ENCODE assay signal across 8 cellular contexts in the genomic region with DNA sequence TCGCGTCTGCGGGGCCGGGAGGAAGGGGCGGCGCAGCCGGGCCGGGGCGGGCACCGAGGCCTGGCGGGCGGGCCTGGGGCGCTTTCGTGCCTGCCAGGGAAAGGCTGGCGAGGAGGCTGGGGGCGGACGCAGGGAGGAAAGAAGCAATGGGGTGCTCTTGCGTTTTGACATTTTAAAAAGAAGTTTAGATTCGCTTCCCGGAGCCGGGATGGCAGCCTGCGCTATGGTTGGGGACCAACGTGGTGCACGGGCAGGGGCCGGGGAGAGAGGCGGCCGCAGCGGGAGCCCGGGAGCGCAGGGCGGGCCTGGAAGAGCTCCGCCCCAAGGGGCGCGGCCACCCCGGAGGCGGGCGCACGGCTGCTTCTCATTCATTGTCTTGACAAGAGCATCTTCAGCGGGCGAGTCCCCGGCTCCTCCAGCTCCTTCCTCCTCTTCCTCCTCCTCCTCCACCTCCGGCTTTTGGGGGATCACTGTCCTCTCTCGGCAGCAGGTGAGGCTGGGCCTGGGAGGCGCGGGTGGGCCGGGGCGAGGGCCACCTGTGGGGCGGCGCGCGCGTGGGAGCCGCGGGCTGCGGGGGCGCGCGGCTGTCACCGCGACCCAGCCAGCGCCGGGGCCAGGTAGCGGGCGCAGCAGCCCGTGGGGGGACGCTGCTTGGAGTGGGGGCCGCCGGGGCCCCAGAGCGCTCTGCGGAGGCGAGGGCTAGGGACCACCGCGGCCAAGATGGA. TPM values are rescaled to one million over a fixed set of nuclear protein-coding genes. Genes with fewer than 3 reads are reported as not detected.
DNase-seq lines count a peak whose midpoint lies in the region; ATAC-seq and TF ChIP-seq lines count a peak whose summit lies in the region.

A gene (plus strand): TSS at position 367 of the 725 bp plus-strand sequence. CDS start 1,608 bp downstream, outside the sequence.

- no peak for TF ChIP-seq RAD21 in IMR-90 (IDR thresholded peaks at IDR 0.05; ENCODE audit: low read length)

- peak within 1 kb of the TSS; percentile 93 for H3K4me2 ChIP-seq in IMR-90 (ENCODE audit: low read depth, low read length)

- H3K27ac ChIP-seq in IMR-90 (ENCODE audit: insufficient read depth, low read length) (peak within 1 kb of the TSS; percentile 77), RWPE2 (ENCODE audit: poor library complexity, severe bottlenecking) (peak within 1 kb of the TSS; percentile 11), foreskin keratinocyte (no peak within 1 kb of the TSS), stomach smooth muscle (ENCODE audit: low read length) (no peak within 1 kb of the TSS)

- peaks cover 2% of the 10 kb centered on the region; the same call in 1 of the 2 replicates for H3K4me1 ChIP-seq in IMR-90 (ENCODE audit: control insufficient read depth, insufficient read depth, low read length)
- no peaks in the 10 kb centered on the region for H3K4me1 ChIP-seq in RWPE2 (ENCODE audit: insufficient read depth, poor library complexity, severe bottlenecking)
- no peaks in the 10 kb centered on the region for H3K4me1 ChIP-seq in foreskin keratinocyte
- H3K4me1 ChIP-seq in neuron (ENCODE audit: insufficient read depth, low read length): peaks cover 13% of the 10 kb centered on the region
- H3K4me1 ChIP-seq in stomach smooth muscle (ENCODE audit: control insufficient read depth, insufficient read depth, low read length): peaks cover 9% of the 10 kb centered on the region

- H2AK9ac ChIP-seq in IMR-90 (replicated peaks; ENCODE audit: low read depth, low read length, poor library complexity): peak within 1 kb of the TSS; percentile 82

- H3K36me3 ChIP-seq in IMR-90 (ENCODE audit: control insufficient read depth, insufficient read depth, low read length) (peaks cover 1% of the 10 kb centered on the region; the same call in 1 of the 2 replicates), RWPE2 (ENCODE audit: low read depth) (peaks cover 6% of the 10 kb centered on the region), neuron (ENCODE audit: insufficient read depth, low read length) (peaks cover 4% of the 10 kb centered on the region), stomach smooth muscle (ENCODE audit: control insufficient read depth in 2 of 2, insufficient read depth in 2 of 2, low read length in 2 of 2) (no peaks in the 10 kb centered on the region)

- peak; percentile 39 for ATAC-seq in GM21360 (IDR thresholded peaks at IDR 0.05; ENCODE audit: unreplicated experiment)
- ATAC-seq in IMR-90 (ENCODE audit: low read depth): peak; percentile 98
- peak; percentile 89 for ATAC-seq in RWPE2 (ENCODE audit: low read depth)
- ATAC-seq in foreskin keratinocyte: peak; percentile 82

- H2BK5ac ChIP-seq in IMR-90 (ENCODE audit: low read depth, low read length, poor library complexity, severe bottlenecking): no peak within 1 kb of the TSS

- CTCF ChIA-PET in IMR-90 (lab: Yijun Ruan, JAX): no interaction called here

- H2BK20ac ChIP-seq in IMR-90 (ENCODE audit: low read depth, low read length): no peak within 1 kb of the TSS

- H3K9me3 ChIP-seq in IMR-90 (ENCODE audit: control insufficient read depth, insufficient read depth, low read length): no peaks in the 10 kb centered on the region
- H3K9me3 ChIP-seq in RWPE2 (ENCODE audit: severe bottlenecking): no peaks in the 10 kb centered on the region
- H3K9me3 ChIP-seq in neuron (ENCODE audit: low read length): no peaks in the 10 kb centered on the region
- no peaks in the 10 kb centered on the region for H3K9me3 ChIP-seq in stomach smooth muscle (ENCODE audit: control insufficient read depth in 2 of 2, low read length in 2 of 2)

- H3K4me3 ChIP-seq in IMR-90 (ENCODE audit: insufficient read depth, low read depth, low read length): peak within 1 kb of the TSS; percentile 88
- peak within 1 kb of the TSS; percentile 47 for H3K4me3 ChIP-seq in RWPE2 (ENCODE audit: severe bottlenecking)
- H3K4me3 ChIP-seq in neuron (ENCODE audit: low read length): peak within 1 kb of the TSS; percentile 79
- H3K4me3 ChIP-seq in stomach smooth muscle (ENCODE audit: low read length in 2 of 2): peak within 1 kb of the TSS; percentile 59 to 73

- POLR2A ChIA-PET in IMR-90 (lab: Charles Lee; ENCODE audit: unreplicated experiment): no interaction called here

- no peak within 1 kb of the TSS; the same call in 1 of the 2 replicates for H3K23ac ChIP-seq in IMR-90 (ENCODE audit: low read depth, low read length)

- H4K8ac ChIP-seq in IMR-90 (ENCODE audit: low read depth in 2 of 2, low read length in 2 of 2): peak within 1 kb of the TSS; percentile 81 to 84; a peak in 3 of 4 replicates

- H3K79me1 ChIP-seq in IMR-90 (ENCODE audit: low read depth in 1 of 2, low read length in 2 of 2): peaks cover 0 to 7% of the 10 kb centered on the region in 2 experiments; a peak in 2 of 4 replicates

- H4K20me1 ChIP-seq in IMR-90 (ENCODE audit: insufficient read depth, low read length): no peaks in the 10 kb centered on the region; the same call in 1 of the 2 replicates

- peak; percentile 85 for DNase-seq in CMK (ENCODE audit: low read depth)
- peak; percentile 67 for DNase-seq in IMR-90
- peak; percentile 81 for DNase-seq in RWPE2 (ENCODE audit: low spot score)
- DNase-seq in activated effector memory CD4-positive, alpha-beta T cell treated with Interleukin-2 at 50 U/mL for 16 hours: peak; percentile 82
- peak; percentile 19 to 49 for DNase-seq in foreskin keratinocyte

- peaks cover 2% of the 10 kb centered on the region; the same call in 1 of the 2 replicates for H3K9me1 ChIP-seq in IMR-90 (ENCODE audit: insufficient read depth, low read length)

- TF ChIP-seq CTCF in IMR-90 (conservative IDR thresholded peaks at IDR 0.05; ENCODE audit: low read depth, low read length) (no peak), RWPE2 (IDR thresholded peaks at IDR 0.05; ENCODE audit: poor library complexity, severe bottlenecking) (no peak), foreskin keratinocyte (conservative IDR thresholded peaks at IDR 0.05) (no peak)

- no TSS peak for BruUV-seq in IMR-90 (replicated peaks; lab: Mats Ljungman, UMichigan)

- intact Hi-C loops in IMR-90 (cut with micrococcal nuclease): no loop called here

- no peak within 1 kb of the TSS for H2BK15ac ChIP-seq in IMR-90 (ENCODE audit: low read depth, low read length)

- H3K9ac ChIP-seq in IMR-90 (ENCODE audit: low read depth, low read length) (peak within 1 kb of the TSS; percentile 83), stomach smooth muscle (ENCODE audit: low read length in 2 of 2) (peak within 1 kb of the TSS; percentile 59 to 62)

- WGBS in IMR-90 (ENCODE audit: extremely low coverage in 2 of 2, insufficient read length in 1 of 2), 2 experiments: 3% methylated on average over 20 of the region's 73 CpGs; no CpG with 5 or more reads in 1 of the 2 experiments

- H3K27me3 ChIP-seq in IMR-90 (ENCODE audit: control insufficient read depth, insufficient read depth, low read length) (no peaks in the 10 kb centered on the region), RWPE2 (ENCODE audit: insufficient read depth, poor library complexity, severe bottlenecking) (no peaks in the 10 kb centered on the region), foreskin keratinocyte (no peaks in the 10 kb centered on the region), neuron (ENCODE audit: insufficient read depth, low read length) (peaks cover 2% of the 10 kb centered on the region), stomach smooth muscle (ENCODE audit: control insufficient read depth in 1 of 2, insufficient read depth in 2 of 2, low read length in 2 of 2) (peaks cover 0 to 2% of the 10 kb centered on the region in 2 donors)

- TF ChIP-seq POLR2A in IMR-90 (IDR thresholded peaks at IDR 0.05; ENCODE audit: low read depth, low read length): no peak

- in situ Hi-C loops in IMR-90 (cut with MboI; ENCODE audit: low sequenced_read_pairs): loop anchor here (25.0 kb wide), 1 partner anchor 229 kb away; a partner anchor contains a TSS

- no peak within 1 kb of the TSS for H3K18ac ChIP-seq in IMR-90 (ENCODE audit: low read depth, low read length)

- H2AFZ ChIP-seq in IMR-90 (replicated peaks; ENCODE audit: low read length, poor library complexity): peak within 1 kb of the TSS; percentile 95
- H2AFZ ChIP-seq in neuron (ENCODE audit: low read depth, low read length): peak within 1 kb of the TSS; percentile 72

- H3K14ac ChIP-seq in IMR-90 (replicated peaks; ENCODE audit: low read depth, low read length): 0 out of 2 replicates have a peak within 1 kb of the TSS, but pooled peaks have one; percentile 31

- peak within 1 kb of the TSS; percentile 49; the same call in 1 of the 2 replicates for H2AK5ac ChIP-seq in IMR-90 (ENCODE audit: low read depth, low read length)

- peak within 1 kb of the TSS; percentile 2; the same call in 1 of the 2 replicates for H4K5ac ChIP-seq in IMR-90 (ENCODE audit: low read depth, low read length)

- H2BK120ac ChIP-seq in IMR-90 (ENCODE audit: low read depth, low read length): no peak within 1 kb of the TSS

- dilution Hi-C loops in IMR-90 (cut with HindIII; ENCODE audit: low sequenced_read_pairs, unreplicated experiment): no loop called here

- no peak within 1 kb of the TSS for H3K56ac ChIP-seq in IMR-90 (ENCODE audit: extremely low read depth, insufficient read depth, low read length)

- H3K4ac ChIP-seq in IMR-90 (ENCODE audit: low read depth, low read length): no peak within 1 kb of the TSS

- H4K91ac ChIP-seq in IMR-90 (ENCODE audit: insufficient read depth, low read depth, low read length): peak within 1 kb of the TSS; percentile 46

TF ChIP-seq in IMR-90, 13 proteins besides CTCF, POLR2A, EP300 and RAD21:
- TF ChIP-seq RFX5 (IDR thresholded peaks at IDR 0.05; ENCODE audit: low read depth, low read length): no peak
- TF ChIP-seq MXI1 (IDR thresholded peaks at IDR 0.05; ENCODE audit: borderline replicate concordance, low read depth, low read length): 0 out of 2 replicates have a peak, but pooled peaks have one; percentile 29
- TF ChIP-seq NFE2L2 (IDR thresholded peaks at IDR 0.05; ENCODE audit: low read depth, low read length): no peak

RNA-seq across cellular contexts. Expression of the gene that starts here (rescaled TPM):
- total RNA-seq in IMR-90 (2012; rRNA removed) (6.4 and 7.2 TPM in 2 replicates), foreskin keratinocyte (12.2 and 18.8 TPM in 2 replicates)
- polyA plus RNA-seq in IMR-90 (2012; rRNA removed) (13.2 and 16.7 TPM in 2 replicates), foreskin keratinocyte (18.7 and 30.3 TPM in 2 replicates)
- 8.6 and 13.4 TPM in 2 replicates for polyA plus RNA-seq in IMR-90 (2012; cell fraction: cytosol; rRNA removed)
- 6.8 and 34.8 TPM in 2 replicates for polyA plus RNA-seq in IMR-90 (2012; cell fraction: nucleus; rRNA removed; ENCODE audit: low replicate concordance)

Comparison
In these comparisons a context has a peak if more than half of its experiments do, and no peak if none do; other contexts are left out.
1. DNase-seq: peak in every context shown above with its lines; median percentile 85 in CMK; 82 in activated effector memory CD4-positive, alpha-beta T cell treated with Interleukin-2 at 50 U/mL for 16 hours; 81 in RWPE2; 67 in IMR-90; 34 in foreskin keratinocyte.
2. ATAC-seq: peak in every context shown above with its lines; median percentile 98 in IMR-90; 89 in RWPE2; 82 in foreskin keratinocyte; 39 in GM21360.
3. H3K27ac ChIP-seq: peak in IMR-90 (single experiment) and RWPE2 (single experiment); none in foreskin keratinocyte (single experiment) and stomach smooth muscle (single experiment).
4. Peak in every context shown above with its lines, with median percentiles within 50 percentile points of each other: H3K4me3 ChIP-seq.